ENCODE assay signal across 1 cellular context in the genomic region with DNA sequence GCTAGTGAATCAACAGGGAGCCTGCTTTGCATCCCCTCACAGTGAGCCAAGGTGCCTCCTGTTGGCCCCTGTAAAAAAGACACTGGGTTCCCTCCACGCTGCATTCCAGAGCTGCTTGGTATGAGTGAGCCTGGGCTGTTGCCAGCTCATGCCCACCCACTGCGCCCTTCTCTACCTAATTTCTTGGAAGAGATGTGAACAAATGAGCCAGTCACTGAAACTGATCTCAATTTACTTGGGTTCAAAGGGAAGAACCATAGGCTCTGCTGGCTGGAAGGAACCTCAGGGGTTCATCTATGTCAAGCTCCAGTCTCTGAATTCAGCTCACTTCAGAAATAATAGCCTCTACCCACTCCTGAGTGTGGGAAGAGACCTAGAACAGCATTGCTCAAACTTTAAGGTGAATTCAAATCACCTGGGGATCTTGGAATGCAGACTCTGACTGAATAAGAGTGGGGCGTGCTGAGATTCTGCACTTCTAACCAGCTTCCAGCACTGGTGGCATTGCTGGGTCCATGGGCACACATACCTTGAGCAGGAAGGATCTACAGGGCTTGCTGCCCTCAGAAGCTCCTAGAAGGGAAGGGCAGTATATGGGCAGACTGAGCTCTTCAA.
TF ChIP-seq lines count a peak whose summit lies in the region.

No MANE protein-coding gene starts in this region.

TF ChIP-seq in GM23338, 12 proteins besides CTCF, POLR2A, EP300 and RAD21 (continued from another document):
- TF ChIP-seq, protein P1, sequence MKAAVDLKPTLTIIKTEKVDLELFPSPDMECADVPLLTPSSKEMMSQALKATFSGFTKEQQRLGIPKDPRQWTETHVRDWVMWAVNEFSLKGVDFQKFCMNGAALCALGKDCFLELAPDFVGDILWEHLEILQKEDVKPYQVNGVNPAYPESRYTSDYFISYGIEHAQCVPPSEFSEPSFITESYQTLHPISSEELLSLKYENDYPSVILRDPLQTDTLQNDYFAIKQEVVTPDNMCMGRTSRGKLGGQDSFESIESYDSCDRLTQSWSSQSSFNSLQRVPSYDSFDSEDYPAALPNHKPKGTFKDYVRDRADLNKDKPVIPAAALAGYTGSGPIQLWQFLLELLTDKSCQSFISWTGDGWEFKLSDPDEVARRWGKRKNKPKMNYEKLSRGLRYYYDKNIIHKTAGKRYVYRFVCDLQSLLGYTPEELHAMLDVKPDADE (IDR thresholded peaks at IDR 0.05) = no peak
- TF ChIP-seq JUNB (IDR thresholded peaks at IDR 0.05; ENCODE audit: unreplicated experiment) (no peak), EZH2phosphoT487 (IDR thresholded peaks at IDR 0.05; ENCODE audit: unreplicated experiment) (no peak), EZH2 (IDR thresholded peaks at IDR 0.05; ENCODE audit: low read depth, unreplicated experiment) (no peak), CREB1 (CRISPR knock-in tag; IDR thresholded peaks at IDR 0.05; ENCODE audit: low read depth) (no peak), POLR2AphosphoS5 (IDR thresholded peaks at IDR 0.05; ENCODE audit: low read depth) (no peak), STAT1 (IDR thresholded peaks at IDR 0.05; ENCODE audit: unreplicated experiment) (no peak)
- TF ChIP-seq, protein P2, sequence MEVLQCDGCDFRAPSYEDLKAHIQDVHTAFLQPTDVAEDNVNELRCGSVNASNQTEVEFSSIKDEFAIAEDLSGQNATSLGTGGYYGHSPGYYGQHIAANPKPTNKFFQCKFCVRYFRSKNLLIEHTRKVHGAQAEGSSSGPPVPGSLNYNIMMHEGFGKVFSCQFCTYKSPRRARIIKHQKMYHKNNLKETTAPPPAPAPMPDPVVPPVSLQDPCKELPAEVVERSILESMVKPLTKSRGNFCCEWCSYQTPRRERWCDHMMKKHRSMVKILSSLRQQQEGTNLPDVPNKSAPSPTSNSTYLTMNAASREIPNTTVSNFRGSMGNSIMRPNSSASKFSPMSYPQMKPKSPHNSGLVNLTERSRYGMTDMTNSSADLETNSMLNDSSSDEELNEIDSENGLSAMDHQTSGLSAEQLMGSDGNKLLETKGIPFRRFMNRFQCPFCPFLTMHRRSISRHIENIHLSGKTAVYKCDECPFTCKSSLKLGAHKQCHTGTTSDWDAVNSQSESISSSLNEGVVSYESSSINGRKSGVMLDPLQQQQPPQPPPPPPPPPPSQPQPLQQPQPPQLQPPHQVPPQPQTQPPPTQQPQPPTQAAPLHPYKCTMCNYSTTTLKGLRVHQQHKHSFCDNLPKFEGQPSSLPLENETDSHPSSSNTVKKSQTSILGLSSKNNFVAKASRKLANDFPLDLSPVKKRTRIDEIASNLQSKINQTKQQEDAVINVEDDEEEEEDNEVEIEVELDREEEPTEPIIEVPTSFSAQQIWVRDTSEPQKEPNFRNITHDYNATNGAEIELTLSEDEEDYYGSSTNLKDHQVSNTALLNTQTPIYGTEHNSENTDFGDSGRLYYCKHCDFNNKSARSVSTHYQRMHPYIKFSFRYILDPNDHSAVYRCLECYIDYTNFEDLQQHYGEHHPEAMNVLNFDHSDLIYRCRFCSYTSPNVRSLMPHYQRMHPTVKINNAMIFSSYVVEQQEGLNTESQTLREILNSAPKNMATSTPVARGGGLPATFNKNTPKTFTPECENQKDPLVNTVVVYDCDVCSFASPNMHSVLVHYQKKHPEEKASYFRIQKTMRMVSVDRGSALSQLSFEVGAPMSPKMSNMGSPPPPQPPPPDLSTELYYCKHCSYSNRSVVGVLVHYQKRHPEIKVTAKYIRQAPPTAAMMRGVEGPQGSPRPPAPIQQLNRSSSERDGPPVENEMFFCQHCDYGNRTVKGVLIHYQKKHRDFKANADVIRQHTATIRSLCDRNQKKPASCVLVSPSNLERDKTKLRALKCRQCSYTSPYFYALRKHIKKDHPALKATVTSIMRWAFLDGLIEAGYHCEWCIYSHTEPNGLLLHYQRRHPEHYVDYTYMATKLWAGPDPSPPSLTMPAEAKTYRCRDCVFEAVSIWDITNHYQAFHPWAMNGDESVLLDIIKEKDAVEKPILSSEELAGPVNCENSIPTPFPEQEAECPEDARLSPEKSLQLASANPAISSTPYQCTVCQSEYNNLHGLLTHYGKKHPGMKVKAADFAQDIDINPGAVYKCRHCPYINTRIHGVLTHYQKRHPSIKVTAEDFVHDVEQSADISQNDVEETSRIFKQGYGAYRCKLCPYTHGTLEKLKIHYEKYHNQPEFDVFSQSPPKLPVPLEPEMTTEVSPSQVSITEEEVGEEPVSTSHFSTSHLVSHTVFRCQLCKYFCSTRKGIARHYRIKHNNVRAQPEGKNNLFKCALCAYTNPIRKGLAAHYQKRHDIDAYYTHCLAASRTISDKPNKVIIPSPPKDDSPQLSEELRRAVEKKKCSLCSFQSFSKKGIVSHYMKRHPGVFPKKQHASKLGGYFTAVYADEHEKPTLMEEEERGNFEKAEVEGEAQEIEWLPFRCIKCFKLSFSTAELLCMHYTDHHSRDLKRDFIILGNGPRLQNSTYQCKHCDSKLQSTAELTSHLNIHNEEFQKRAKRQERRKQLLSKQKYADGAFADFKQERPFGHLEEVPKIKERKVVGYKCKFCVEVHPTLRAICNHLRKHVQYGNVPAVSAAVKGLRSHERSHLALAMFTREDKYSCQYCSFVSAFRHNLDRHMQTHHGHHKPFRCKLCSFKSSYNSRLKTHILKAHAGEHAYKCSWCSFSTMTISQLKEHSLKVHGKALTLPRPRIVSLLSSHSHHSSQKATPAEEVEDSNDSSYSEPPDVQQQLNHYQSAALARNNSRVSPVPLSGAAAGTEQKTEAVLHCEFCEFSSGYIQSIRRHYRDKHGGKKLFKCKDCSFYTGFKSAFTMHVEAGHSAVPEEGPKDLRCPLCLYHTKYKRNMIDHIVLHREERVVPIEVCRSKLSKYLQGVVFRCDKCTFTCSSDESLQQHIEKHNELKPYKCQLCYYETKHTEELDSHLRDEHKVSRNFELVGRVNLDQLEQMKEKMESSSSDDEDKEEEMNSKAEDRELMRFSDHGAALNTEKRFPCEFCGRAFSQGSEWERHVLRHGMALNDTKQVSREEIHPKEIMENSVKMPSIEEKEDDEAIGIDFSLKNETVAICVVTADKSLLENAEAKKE (CRISPR knock-in tag; IDR thresholded peaks at IDR 0.05) = no peak
